8 cellular contexts compared by ENCODE assay signal in genomic region chr15:55742927-55743614, GRCh38. TPM values are rescaled to one million over a fixed set of nuclear protein-coding genes. Genes with fewer than 3 reads are reported as not detected.
DNase-seq lines count a peak whose midpoint lies in the region; ATAC-seq, FAIRE-seq and TF ChIP-seq lines count a peak whose summit lies in the region.

Gene PRTG, minus strand, starts transcription at chr15:55743152. Its CDS starts 221 bp downstream, at chr15:55742931.

- H3K4me3 Mint-ChIP-seq in IgD-negative memory B cell, result peak within 1 kb of the TSS; percentile 71 to 87 (median 78)
- H3K4me3 Mint-ChIP-seq in activated naive CD8-positive, alpha-beta T cell treated with anti-CD3 and anti-CD28 coated beads, Interleukin-2, amount 10 ng/mL, durations not matched to agents 7 days and 5 days, result peak within 1 kb of the TSS; percentile 75

- no peak for TF ChIP-seq CTCF in heart left ventricle (IDR thresholded peaks at IDR 0.05)
- TF ChIP-seq CTCF in pancreas (IDR thresholded peaks at IDR 0.05), result no peak

- peaks cover 20% of the 10 kb centered on the region for H3K27me3 Mint-ChIP-seq in IgD-negative memory B cell
- H3K27me3 Mint-ChIP-seq in activated naive CD8-positive, alpha-beta T cell treated with anti-CD3 and anti-CD28 coated beads, Interleukin-2, amount 10 ng/mL, durations not matched to agents 7 days and 5 days, result peaks cover 44% of the 10 kb centered on the region

- WGBS in heart left ventricle, 4 donors, result 0 to 1% (median 1%) methylated on average over 5 to 71 of the region's 71 CpGs
- WGBS in pancreas, 2 donors, result 2% methylated on average over 50 to 71 of the region's 71 CpGs

- TF ChIP-seq POLR2A in heart left ventricle (IDR thresholded peaks at IDR 0.05), result no peak

- no peak for ATAC-seq in activated naive CD8-positive, alpha-beta T cell treated with anti-CD3 and anti-CD28 coated beads, Interleukin-2, amount 10 ng/mL, durations not matched to agents 7 days and 5 days (ENCODE audit: low read depth)
- ATAC-seq in heart left ventricle (peak; percentile 85 to 98 (median 95)), pancreas (peak; percentile 85 to 91 (median 89)), HG02852 (IDR thresholded peaks at IDR 0.05; ENCODE audit: unreplicated experiment) (no peak)

- H3K36me3 ChIP-seq in heart left ventricle (no peaks in the 10 kb centered on the region), pancreas (no peaks in the 10 kb centered on the region)

- peak; percentile 30 for DNase-seq in G401 (ENCODE audit: low spot score)
- DNase-seq in activated naive CD8-positive, alpha-beta T cell treated with anti-CD3 and anti-CD28 coated beads, Interleukin-2, amount 10 ng/mL, durations not matched to agents 7 days and 5 days, result peak; percentile 24
- DNase-seq in heart left ventricle, result peak; percentile 74 to 87 (median 79)
- peak; percentile 17 to 76 (median 38) for DNase-seq in pancreas
- DNase-seq in SW480 (ENCODE audit: low spot score), result no peak
- DNase-seq in GDM1 (lab: John Stamatoyannopoulos, UW), result no peak

- no peak for FAIRE-seq in pancreas (lab: Jason Lieb, UNC)

- intact Hi-C loops in heart left ventricle (cut with DNase I), result loop anchor here in 3 of 10 donors (5.0 to 10.0 kb wide), 2 partner anchors 88 to 91 kb away; no protein-coding TSS in a partner anchor
- intact Hi-C loops in pancreas (cut with DNase I), result no loop called here

- H3K27ac ChIP-seq in heart left ventricle (peak within 1 kb of the TSS; percentile 37 to 86 (median 72)), pancreas (no peak within 1 kb of the TSS)

- H3K4me3 ChIP-seq in heart left ventricle (peak within 1 kb of the TSS; percentile 63 to 92 (median 78)), pancreas (peak within 1 kb of the TSS; percentile 36 to 75 (median 54))

- H3K27ac Mint-ChIP-seq in IgD-negative memory B cell, result no peak within 1 kb of the TSS
- H3K27ac Mint-ChIP-seq in activated naive CD8-positive, alpha-beta T cell treated with anti-CD3 and anti-CD28 coated beads, Interleukin-2, amount 10 ng/mL, durations not matched to agents 7 days and 5 days, result no peak within 1 kb of the TSS

- H3K27me3 ChIP-seq in heart left ventricle (peaks cover 0 to 52% (median 10%) of the 10 kb centered on the region in 9 donors), pancreas (peaks cover 0 to 29% (median 3%) of the 10 kb centered on the region in 4 donors)

- POLR2A ChIA-PET in activated naive CD8-positive, alpha-beta T cell treated with anti-CD3 and anti-CD28 coated beads, Interleukin-2, amount 10 ng/mL, durations not matched to agents 7 days and 5 days (lab: Charles Lee), result no interaction called here

- in situ Hi-C loops in G401 (cut with HindIII; ENCODE audit: low sequenced_read_pairs), result no loop called here

- no peaks in the 10 kb centered on the region for H3K36me3 Mint-ChIP-seq in IgD-negative memory B cell
- no peaks in the 10 kb centered on the region for H3K36me3 Mint-ChIP-seq in activated naive CD8-positive, alpha-beta T cell treated with anti-CD3 and anti-CD28 coated beads, Interleukin-2, amount 10 ng/mL, durations not matched to agents 7 days and 5 days

- H3K4me1 Mint-ChIP-seq in IgD-negative memory B cell, result no peaks in the 10 kb centered on the region
- H3K4me1 Mint-ChIP-seq in activated naive CD8-positive, alpha-beta T cell treated with anti-CD3 and anti-CD28 coated beads, Interleukin-2, amount 10 ng/mL, durations not matched to agents 7 days and 5 days, result peaks cover 4% of the 10 kb centered on the region

- H3K9me3 Mint-ChIP-seq in IgD-negative memory B cell, result no peaks in the 10 kb centered on the region
- no peaks in the 10 kb centered on the region for H3K9me3 Mint-ChIP-seq in activated naive CD8-positive, alpha-beta T cell treated with anti-CD3 and anti-CD28 coated beads, Interleukin-2, amount 10 ng/mL, durations not matched to agents 7 days and 5 days

- peaks cover 0 to 25% (median 9%) of the 10 kb centered on the region in 12 donors for H3K4me1 ChIP-seq in heart left ventricle
- H3K4me1 ChIP-seq in pancreas, result no peaks in the 10 kb centered on the region

- H3K9me3 ChIP-seq in heart left ventricle, result no peaks in the 10 kb centered on the region
- H3K9me3 ChIP-seq in pancreas, result no peaks in the 10 kb centered on the region

RNA-seq across cellular contexts. Expression of gene PRTG, which starts in this region (rescaled TPM):
- 35.5 and 45.9 TPM in 2 replicates for total RNA-seq in G401 (2014; rRNA removed; shearing (Covaris generic))
- not detected for polyA plus RNA-seq in IgD-negative memory B cell
- total RNA-seq in activated naive CD8-positive, alpha-beta T cell treated with anti-CD3 and anti-CD28 coated beads, Interleukin-2, amount 10 ng/mL, durations not matched to agents 7 days and 5 days, result not detected
- 1 to 10 TPM in 7 of 9 donors, under 1 TPM in 2; 0.58 to 2.1 (median 1.2) TPM for total RNA-seq in heart left ventricle
- polyA plus RNA-seq in heart left ventricle, result under 1 TPM; 0.19 to 0.47 TPM
- total RNA-seq in pancreas, result under 1 TPM; 0.05 to 0.35 (median 0.24) TPM
- polyA plus RNA-seq in pancreas, result under 1 TPM; 0.07 to 0.08 TPM

Comparison
In these comparisons a context has a peak if more than half of its experiments do, and no peak if none do; other contexts are left out.
1. RNA of gene PRTG (total RNA-seq): 35.5 to 45.9 TPM in G401; 0.58 to 2.1 TPM in heart left ventricle, 0.05 to 0.35 TPM in pancreas and not detected in activated naive CD8-positive, alpha-beta T cell treated with anti-CD3 and anti-CD28 coated beads, Interleukin-2, amount 10 ng/mL, durations not matched to agents 7 days and 5 days; every median in the first group is over 10 times any median in the second.
2. Peak in DNase-seq in activated naive CD8-positive, alpha-beta T cell treated with anti-CD3 and anti-CD28 coated beads, Interleukin-2, amount 10 ng/mL, durations not matched to agents 7 days and 5 days; RNA of the gene not detected or under 1 TPM.
3. Peak in DNase-seq, ATAC-seq and H3K4me3 ChIP-seq in pancreas; RNA of the gene not detected or under 1 TPM.
4. DNase-seq: peak in G401 (single experiment) and heart left ventricle (5 of 5); none in SW480 (single experiment) and GDM1 (single experiment).
5. ATAC-seq: peak in heart left ventricle (4 of 4); none in activated naive CD8-positive, alpha-beta T cell treated with anti-CD3 and anti-CD28 coated beads, Interleukin-2, amount 10 ng/mL, durations not matched to agents 7 days and 5 days (single experiment) and HG02852 (single experiment).
6. H3K27ac ChIP-seq: peak in heart left ventricle (12 of 12); none in pancreas (0 of 4).